In the genomic region with DNA sequence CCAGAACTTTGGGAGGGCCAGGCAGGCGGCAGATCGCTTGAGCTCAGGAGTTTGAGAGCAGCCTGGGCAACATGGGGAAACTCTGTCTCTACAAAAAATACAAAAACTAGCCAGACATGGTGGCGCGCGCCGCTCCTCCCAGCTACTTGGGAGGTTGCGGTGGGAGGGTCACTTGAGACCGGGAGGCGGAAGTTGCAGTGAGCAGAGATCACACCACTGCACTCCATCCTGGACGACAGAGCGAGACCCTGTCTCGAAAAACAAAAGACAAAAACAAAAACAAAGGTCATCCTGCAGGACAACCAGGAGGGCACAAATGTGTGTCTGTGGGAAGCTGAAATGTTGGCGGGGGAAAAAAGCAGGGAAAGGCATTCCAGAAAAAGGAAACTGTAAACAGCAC, we compare ENCODE assay signal across 8 cellular contexts.
DNase-seq lines count a peak whose midpoint lies in the region; ATAC-seq, FAIRE-seq and TF ChIP-seq lines count a peak whose summit lies in the region.

No MANE protein-coding gene starts in this region.

- 0 out of 2 replicates have a peak overlapping the region, but pooled peaks have one; percentile 6 for H2AFZ ChIP-seq in PC-3 (ENCODE audit: low read length)

- no peak overlapping the region; the same call in 1 of the 2 replicates for H3K9ac ChIP-seq in PC-3 (ENCODE audit: low read length)

- H3K4me2 ChIP-seq in PC-3 (ENCODE audit: low read length) = peak overlapping the region; percentile 87

- no peaks in the 10 kb centered on the region for H3K9me3 Mint-ChIP-seq in effector memory CD8-positive, alpha-beta T cell
- no peaks in the 10 kb centered on the region for H3K9me3 Mint-ChIP-seq in naive B cell

- peak overlapping the region in 1 of 2 donors; percentile 40 for H3K4me3 Mint-ChIP-seq in effector memory CD8-positive, alpha-beta T cell
- peak overlapping the region in 5 of 8 donors; percentile 33 to 97 (median 68) for H3K4me3 Mint-ChIP-seq in naive B cell

- peaks cover 38% of the 10 kb centered on the region for H3K36me3 Mint-ChIP-seq in effector memory CD8-positive, alpha-beta T cell (ENCODE audit: insufficient read depth)
- no peaks in the 10 kb centered on the region for H3K36me3 Mint-ChIP-seq in naive B cell

- H3K9me2 ChIP-seq in PC-3 (replicated peaks; ENCODE audit: low read length) = no peaks in the 10 kb centered on the region

- no peaks in the 10 kb centered on the region for H3K9me3 ChIP-seq in AG04450 (ENCODE audit: control insufficient read depth, insufficient read depth, low read length)
- H3K9me3 ChIP-seq in PC-3 (ENCODE audit: low read length) = no peaks in the 10 kb centered on the region

- H4K20me1 ChIP-seq in PC-3 (ENCODE audit: low read length) = no peaks in the 10 kb centered on the region

- CTCF ChIA-PET in AG04450 (lab: Charles Lee) = interaction anchor here (0.7 to 1.4 kb wide), 2 partner anchors 27 to 74 kb away, joined by 4 to 6 read pairs; no protein-coding TSS in a partner anchor
- CTCF ChIA-PET in PC-3 (lab: Charles Lee) = no interaction called here
- CTCF ChIA-PET in HEK293T (lab: Yijun Ruan, JAX) = interaction anchor here (1.2 kb wide), 1 partner anchor 74 kb away, joined by 5 read pairs; no protein-coding TSS in a partner anchor

- H3K27ac Mint-ChIP-seq in effector memory CD8-positive, alpha-beta T cell = peak overlapping the region; percentile 100
- peak overlapping the region; percentile 39 to 99 (median 99) for H3K27ac Mint-ChIP-seq in naive B cell

- H3K27me3 ChIP-seq in AG04450 (ENCODE audit: control insufficient read depth, insufficient read depth, low read length) = no peaks in the 10 kb centered on the region
- no peaks in the 10 kb centered on the region for H3K27me3 ChIP-seq in PC-3 (ENCODE audit: low read length)

- H3K4me3 ChIP-seq in AG04450 (ENCODE audit: low read depth, low read length) = peak overlapping the region; percentile 1; the same call in 1 of the 2 replicates
- peak overlapping the region; percentile 74 for H3K4me3 ChIP-seq in PC-3 (ENCODE audit: low read length)

- intact Hi-C loops in PC-3 (cut with micrococcal nuclease) = no loop called here

- peaks cover 39% of the 10 kb centered on the region for H3K4me1 ChIP-seq in PC-3 (ENCODE audit: insufficient read depth, low read length)

- ATAC-seq in PC-3 (no peak), naive B cell (ENCODE audit: low read depth in 2 of 2) (no peak), HG02938 (IDR thresholded peaks at IDR 0.05; ENCODE audit: unreplicated experiment) (no peak)
- ATAC-seq in effector memory CD8-positive, alpha-beta T cell (replicated peaks) = no peak

- FAIRE-seq in HTR-8/SVneo (lab: Jason Lieb, UNC) = no peak

- peaks cover 18% of the 10 kb centered on the region for H3K79me2 ChIP-seq in PC-3 (ENCODE audit: low read length)

- no peak for DNase-seq in AG04450 (ENCODE audit: low read depth, low spot score)
- DNase-seq in PC-3 = no peak
- no peak for DNase-seq in effector memory CD8-positive, alpha-beta T cell
- DNase-seq in naive B cell = no peak
- no peak for DNase-seq in HTR-8/SVneo (ENCODE audit: insufficient read length, low spot score)
- DNase-seq in NCI-H1092 treated with DMSO at 0.1 percent for 48 hours (lab: John Stamatoyannopoulos, UW) = no peak
- no peak for DNase-seq in HEK293T (ENCODE audit: extremely low spot score)

- POLR2A ChIA-PET in AG04450 (lab: Yijun Ruan, JAX) (interaction anchor here (4.1 kb wide), 1 partner anchor 105 kb away, joined by 42 read pairs; a partner anchor contains a TSS), PC-3 (lab: Charles Lee; ENCODE audit: unreplicated experiment) (no interaction called here), HEK293T (lab: Yijun Ruan, JAX) (interaction anchor here (1.1 to 6.0 kb wide), 4 partner anchors 10 to 103 kb away, joined by 4 to 129 read pairs (median 4); a partner anchor contains a TSS)

- H3K36me3 ChIP-seq in PC-3 (ENCODE audit: low read depth, low read length) = no peaks in the 10 kb centered on the region

- no peaks in the 10 kb centered on the region for H3K27me3 Mint-ChIP-seq in effector memory CD8-positive, alpha-beta T cell
- H3K27me3 Mint-ChIP-seq in naive B cell = no peaks in the 10 kb centered on the region

- H3K27ac ChIP-seq in AG04450 (ENCODE audit: low read depth, low read length) (no peak overlapping the region), PC-3 (ENCODE audit: low read length) (peak overlapping the region; percentile 95; the same call in 1 of the 2 replicates)

- H3F3A ChIP-seq in PC-3 (ENCODE audit: low read length, unreplicated experiment) = peaks cover 9% of the 10 kb centered on the region

- BruUV-seq in PC-3 (replicated peaks; lab: Mats Ljungman, UMichigan) = no TSS peak

- TF ChIP-seq CTCF in AG04450 (IDR thresholded peaks at IDR 0.05; ENCODE audit: low read depth, low read length) (no peak), PC-3 (conservative IDR thresholded peaks at IDR 0.05; ENCODE audit: low read depth, low read length) (no peak)

- peaks cover 17 to 20% of the 10 kb centered on the region in 2 donors for H3K4me1 Mint-ChIP-seq in effector memory CD8-positive, alpha-beta T cell (ENCODE audit: low read depth in 2 of 2)
- H3K4me1 Mint-ChIP-seq in naive B cell = peaks cover 11 to 30% (median 24%) of the 10 kb centered on the region in 3 donors

TF ChIP-seq in HEK293T, 16 proteins besides CTCF, POLR2A, EP300 and RAD21:
- TF ChIP-seq ARNT (IDR thresholded peaks at IDR 0.05) (no peak), TARDBP (IDR thresholded peaks at IDR 0.05) (no peak), HDGF (IDR thresholded peaks at IDR 0.05; ENCODE audit: borderline replicate concordance) (no peak), SUZ12 (IDR thresholded peaks at IDR 0.05) (no peak), FOXM1 (IDR thresholded peaks at IDR 0.05; ENCODE audit: borderline replicate concordance) (no peak), LEF1 (IDR thresholded peaks at IDR 0.05; ENCODE audit: borderline replicate concordance) (no peak), BHLHE40 (IDR thresholded peaks at IDR 0.05; ENCODE audit: borderline replicate concordance) (no peak), NFRKB (IDR thresholded peaks at IDR 0.05) (no peak), ZNF384 (IDR thresholded peaks at IDR 0.05) (no peak), SP1 (IDR thresholded peaks at IDR 0.05) (no peak), L3MBTL2 (conservative IDR thresholded peaks at IDR 0.05) (no peak), CTBP1 (IDR thresholded peaks at IDR 0.05; ENCODE audit: borderline replicate concordance) (no peak), FOXK2 (IDR thresholded peaks at IDR 0.05) (no peak), ELF4 (IDR thresholded peaks at IDR 0.05) (no peak), FOXA1 (IDR thresholded peaks at IDR 0.05) (no peak)
- TF ChIP-seq, protein P1, sequence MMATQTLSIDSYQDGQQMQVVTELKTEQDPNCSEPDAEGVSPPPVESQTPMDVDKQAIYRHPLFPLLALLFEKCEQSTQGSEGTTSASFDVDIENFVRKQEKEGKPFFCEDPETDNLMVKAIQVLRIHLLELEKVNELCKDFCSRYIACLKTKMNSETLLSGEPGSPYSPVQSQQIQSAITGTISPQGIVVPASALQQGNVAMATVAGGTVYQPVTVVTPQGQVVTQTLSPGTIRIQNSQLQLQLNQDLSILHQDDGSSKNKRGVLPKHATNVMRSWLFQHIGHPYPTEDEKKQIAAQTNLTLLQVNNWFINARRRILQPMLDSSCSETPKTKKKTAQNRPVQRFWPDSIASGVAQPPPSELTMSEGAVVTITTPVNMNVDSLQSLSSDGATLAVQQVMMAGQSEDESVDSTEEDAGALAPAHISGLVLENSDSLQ (IDR thresholded peaks at IDR 0.05) = no peak
